ENCODE assay signal across 11 cellular contexts in the genomic region with DNA sequence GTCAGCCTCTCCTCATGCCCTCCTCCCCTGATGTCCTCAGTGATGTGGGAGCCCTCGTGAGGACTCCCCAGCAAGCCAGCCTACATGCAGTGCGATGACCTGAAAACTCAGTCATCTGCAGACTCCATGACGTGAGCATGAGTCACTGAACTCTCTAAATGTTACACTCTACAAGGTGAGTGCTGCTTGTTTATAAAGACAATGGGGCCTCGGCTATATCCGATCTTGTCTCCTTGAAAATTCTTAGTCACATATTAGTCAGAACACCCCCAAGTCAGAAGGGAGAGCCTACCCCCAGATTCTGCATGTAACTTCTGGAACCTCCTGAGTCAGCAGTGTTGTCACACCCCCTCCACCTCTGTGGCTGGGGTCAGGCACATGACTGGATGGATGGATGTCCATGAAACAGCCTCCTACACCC.
DNase-seq lines count a peak whose midpoint lies in the region; ATAC-seq and TF ChIP-seq lines count a peak whose summit lies in the region.
"Had no signal": no experiment of that assay in that cellular context is flagged by ENCODE, and none has a peak within 500 bp of the region (broad histone marks: within the 10 kb centered on the region; RNA-seq: fewer than 3 reads in every experiment).

No MANE protein-coding gene starts in this region.

- peak; percentile 78 for DNase-seq in AG09309 (ENCODE audit: low read depth)
- DNase-seq in HS-27A (ENCODE audit: low read depth) = peak; percentile 90
- peak; percentile 98 for DNase-seq in astrocyte of the spinal cord (ENCODE audit: low read depth, low spot score)
- peak; percentile 100 for DNase-seq in kidney tubule cell (ENCODE audit: low spot score)
- no peak for DNase-seq in germinal center (ENCODE audit: low spot score)
- DNase-seq: Caco-2, cerebellar nuclear complex, NCI-H1048 had no signal

- no peak for ATAC-seq in GM21825 (IDR thresholded peaks at IDR 0.05; ENCODE audit: unreplicated experiment)
- ATAC-seq in GM21526 (IDR thresholded peaks at IDR 0.05; ENCODE audit: low FRiP score, unreplicated experiment) = no peak
- no peak for ATAC-seq in HG03039 (IDR thresholded peaks at IDR 0.05; ENCODE audit: unreplicated experiment)

- TF ChIP-seq CTCF in AG09309 (IDR thresholded peaks at IDR 0.05; ENCODE audit: control insufficient read depth, insufficient read depth, low read depth, low read length, missing control alignments) (no peak), astrocyte of the spinal cord (IDR thresholded peaks at IDR 0.05; ENCODE audit: low read depth, low read length) (no peak)

- in situ Hi-C loops in astrocyte of the spinal cord (cut with HindIII; ENCODE audit: low sequenced_read_pairs) = no loop called here

- no peak overlapping the region for H3K4me3 ChIP-seq in AG09309 (ENCODE audit: control insufficient read depth, low read depth, low read length)
- no peak overlapping the region for H3K4me3 ChIP-seq in astrocyte of the spinal cord (ENCODE audit: low read depth, low read length)
